Comparison of ENCODE assay signal across 22 cellular contexts in the genomic region with DNA sequence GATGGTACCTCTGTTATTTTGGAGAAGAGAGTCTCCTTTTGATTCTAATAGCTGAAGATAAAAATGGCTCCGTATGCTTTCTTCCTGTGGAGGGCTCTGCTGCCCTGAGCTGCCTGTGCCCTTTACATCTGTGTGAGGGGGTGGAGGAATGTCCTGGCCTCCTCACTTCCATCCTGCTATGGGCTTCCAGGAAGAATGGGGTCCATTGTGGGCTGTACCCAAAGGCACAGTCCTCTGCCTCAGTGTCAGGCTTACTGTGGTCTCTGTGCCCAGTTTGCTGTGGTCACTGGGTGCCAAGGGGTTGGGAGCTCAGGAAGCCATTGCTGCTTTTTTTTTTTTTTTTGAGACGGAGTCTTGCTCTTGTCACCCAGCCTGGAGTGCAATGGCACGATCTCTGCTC. TPM values are rescaled to one million over a fixed set of nuclear protein-coding genes. Genes with fewer than 3 reads are reported as not detected.
DNase-seq lines count a peak whose midpoint lies in the region; ATAC-seq and TF ChIP-seq lines count a peak whose summit lies in the region.
"Had no signal": no experiment of that assay in that cellular context is flagged by ENCODE, and none has a peak within 500 bp of the region (broad histone marks: within the 10 kb centered on the region; RNA-seq: fewer than 3 reads in every experiment).

No MANE protein-coding gene starts in this region.

- TF ChIP-seq CTCF in VCaP (conservative IDR thresholded peaks at IDR 0.05), result no peak
- no peak for TF ChIP-seq CTCF in upper lobe of right lung (IDR thresholded peaks at IDR 0.05)

- intact Hi-C loops in left ventricle myocardium superior (cut with micrococcal nuclease) (no loop called here), sciatic nerve (cut with DNase I) (no loop called here), upper lobe of right lung (cut with DNase I) (no loop called here), left colon (cut with DNase I, micrococcal nuclease) (no loop called here)

- no peaks in the 10 kb centered on the region for H3K9me3 ChIP-seq in upper lobe of right lung
- H3K9me3 ChIP-seq: A549, right lobe of liver, vagina had no signal

- H3K4me1 ChIP-seq in upper lobe of right lung, result peaks cover 5% of the 10 kb centered on the region
- H3K4me1 ChIP-seq: right lobe of liver, vagina had no signal

- H3K4me3 ChIP-seq in upper lobe of right lung, result no peak overlapping the region
- H3K4me3 ChIP-seq: A549, hepatocyte, right lobe of liver, vagina had no signal

- peak overlapping the region; percentile 66; the same call in 1 of the 2 replicates for H3K27ac ChIP-seq in VCaP
- no peak overlapping the region for H3K27ac ChIP-seq in upper lobe of right lung
- H3K27ac ChIP-seq: A549, hepatocyte, KMS-11, right lobe of liver, vagina had no signal

- ATAC-seq in left ventricle myocardium superior (peak; percentile 24), sciatic nerve (peak; percentile 79), GM18868 (IDR thresholded peaks at IDR 0.05; ENCODE audit: unreplicated experiment) (no peak), HG02885 (IDR thresholded peaks at IDR 0.05; ENCODE audit: poor library complexity, unreplicated experiment) (no peak), upper lobe of right lung (no peak), left colon (no peak)
- ATAC-seq: A549; activated T-helper 17 cell treated with anti-CD3 and anti-CD28 coated beads, Interleukin-2, amount 50 U/mL, for 72 hours; natural killer cell treated with Interleukin-12 subunit alpha and Interleukin-12 subunit beta and Interleukin-15 and Interleukin-18, amount 100 ng/mL, for 72 hours had no signal

- H3K27me3 ChIP-seq in upper lobe of right lung, result no peaks in the 10 kb centered on the region
- H3K27me3 ChIP-seq: hepatocyte, right lobe of liver, vagina had no signal

- peaks cover 16% of the 10 kb centered on the region for H3K36me3 ChIP-seq in upper lobe of right lung
- H3K36me3 ChIP-seq: vagina had no signal

- DNase-seq in EL (peak; percentile 12), left ventricle myocardium superior (no peak), sciatic nerve (ENCODE audit: low spot score) (no peak), upper lobe of right lung (no peak), left colon (no peak)
- DNase-seq: activated CD4-positive, alpha-beta T cell treated with anti-CD3 and anti-CD28 coated beads, Interleukin-2, amount 50 U/mL, for 4 hours; activated CD4-positive, CD25-positive, alpha-beta regulatory T cell; DMS79 treated with DMSO at 0.1 percent for 48 hours; GOT3; NCI-H1694; NCI-H526 treated with DMSO at 0.1 percent for 48 hours; T-helper 9 cell had no signal

RNA-seq across cellular contexts. Expression of gene DAG1, which starts 14.4 kb away (rescaled TPM):
- 144 TPM for total RNA-seq in left ventricle myocardium superior
- total RNA-seq in sciatic nerve, result 165 TPM
- 88.2 TPM for total RNA-seq in upper lobe of right lung
- total RNA-seq in left colon, result 100 to 1,000 TPM in 1 of 2 donors, 10 to 100 TPM in 1; 88.3 to 107 TPM

RNA-seq across cellular contexts. Expression of gene NICN1, which starts 55.3 kb away (rescaled TPM):
- total RNA-seq in left ventricle myocardium superior (16.8 TPM), sciatic nerve (23.4 TPM), upper lobe of right lung (23.1 TPM), left colon (10 to 100 TPM in 1 of 2 donors, 1 to 10 TPM in 1; 9.6 to 11.9 TPM)

Comparison
In these comparisons a context has a peak if more than half of its experiments do, and no peak if none do; other contexts are left out.
1. ATAC-seq: peak in left ventricle myocardium superior (single experiment) and sciatic nerve (single experiment); none in GM18868 (single experiment), HG02885 (single experiment), upper lobe of right lung (single experiment) and left colon (single experiment).